Comparison of ENCODE assay signal across 1 cellular context in the genomic region with DNA sequence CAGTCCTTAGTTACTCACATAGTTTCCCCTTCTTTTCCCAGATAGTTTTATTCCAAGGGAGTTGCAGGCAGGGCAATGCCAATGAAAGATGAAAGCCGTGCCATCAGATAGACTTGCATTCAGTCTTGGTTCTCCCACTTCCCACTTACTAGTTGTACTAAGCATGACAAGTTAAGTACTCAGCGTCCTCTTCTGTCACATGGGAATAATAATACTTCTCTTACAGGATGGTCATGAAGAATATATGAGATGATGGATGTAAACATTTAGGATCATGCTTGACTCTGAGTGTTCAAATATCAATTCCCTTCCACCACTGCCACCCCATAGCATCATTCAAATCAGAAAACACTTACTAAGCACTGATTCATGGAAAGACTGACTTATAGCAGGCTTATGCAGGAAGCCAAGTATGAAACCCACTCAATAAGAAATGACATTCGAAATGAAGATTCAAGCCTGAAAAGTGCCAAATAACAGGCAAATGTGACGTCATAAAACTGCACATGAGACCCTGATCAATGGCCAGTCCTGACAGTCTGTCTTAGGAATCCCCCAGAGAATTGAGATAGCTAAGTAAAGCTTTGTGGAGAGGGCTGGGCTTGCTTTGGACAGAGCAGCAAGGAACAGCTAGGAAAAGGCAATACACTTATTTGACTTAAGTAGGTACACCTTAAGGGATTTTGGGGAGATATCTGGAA.
TF ChIP-seq lines count a peak whose summit lies in the region.

No MANE protein-coding gene starts in this region.

TF ChIP-seq in A549, 52 proteins besides CTCF, POLR2A, EP300 and RAD21 (continued from another document):
- TF ChIP-seq, protein P1, sequence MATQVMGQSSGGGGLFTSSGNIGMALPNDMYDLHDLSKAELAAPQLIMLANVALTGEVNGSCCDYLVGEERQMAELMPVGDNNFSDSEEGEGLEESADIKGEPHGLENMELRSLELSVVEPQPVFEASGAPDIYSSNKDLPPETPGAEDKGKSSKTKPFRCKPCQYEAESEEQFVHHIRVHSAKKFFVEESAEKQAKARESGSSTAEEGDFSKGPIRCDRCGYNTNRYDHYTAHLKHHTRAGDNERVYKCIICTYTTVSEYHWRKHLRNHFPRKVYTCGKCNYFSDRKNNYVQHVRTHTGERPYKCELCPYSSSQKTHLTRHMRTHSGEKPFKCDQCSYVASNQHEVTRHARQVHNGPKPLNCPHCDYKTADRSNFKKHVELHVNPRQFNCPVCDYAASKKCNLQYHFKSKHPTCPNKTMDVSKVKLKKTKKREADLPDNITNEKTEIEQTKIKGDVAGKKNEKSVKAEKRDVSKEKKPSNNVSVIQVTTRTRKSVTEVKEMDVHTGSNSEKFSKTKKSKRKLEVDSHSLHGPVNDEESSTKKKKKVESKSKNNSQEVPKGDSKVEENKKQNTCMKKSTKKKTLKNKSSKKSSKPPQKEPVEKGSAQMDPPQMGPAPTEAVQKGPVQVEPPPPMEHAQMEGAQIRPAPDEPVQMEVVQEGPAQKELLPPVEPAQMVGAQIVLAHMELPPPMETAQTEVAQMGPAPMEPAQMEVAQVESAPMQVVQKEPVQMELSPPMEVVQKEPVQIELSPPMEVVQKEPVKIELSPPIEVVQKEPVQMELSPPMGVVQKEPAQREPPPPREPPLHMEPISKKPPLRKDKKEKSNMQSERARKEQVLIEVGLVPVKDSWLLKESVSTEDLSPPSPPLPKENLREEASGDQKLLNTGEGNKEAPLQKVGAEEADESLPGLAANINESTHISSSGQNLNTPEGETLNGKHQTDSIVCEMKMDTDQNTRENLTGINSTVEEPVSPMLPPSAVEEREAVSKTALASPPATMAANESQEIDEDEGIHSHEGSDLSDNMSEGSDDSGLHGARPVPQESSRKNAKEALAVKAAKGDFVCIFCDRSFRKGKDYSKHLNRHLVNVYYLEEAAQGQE (IDR thresholded peaks at IDR 0.05) = no peak
- TF ChIP-seq RARB (CRISPR knock-in tag; IDR thresholded peaks at IDR 0.05) (no peak), HOXB13 (CRISPR knock-in tag; IDR thresholded peaks at IDR 0.05; ENCODE audit: low read depth) (no peak), MAZ (IDR thresholded peaks at IDR 0.05; ENCODE audit: borderline replicate concordance, low read depth, low read length) (no peak), RFX5 (IDR thresholded peaks at IDR 0.05) (no peak), ZC3H11A (IDR thresholded peaks at IDR 0.05) (no peak), NPAS2 (CRISPR knock-in tag; IDR thresholded peaks at IDR 0.05; ENCODE audit: borderline replicate concordance) (no peak), POLR2AphosphoS2 (conservative IDR thresholded peaks at IDR 0.05; ENCODE audit: low read length) (no peak), FOXS1 (CRISPR knock-in tag; IDR thresholded peaks at IDR 0.05) (no peak), RNF2 (IDR thresholded peaks at IDR 0.05; ENCODE audit: borderline replicate concordance, low read depth) (no peak), HEYL (CRISPR knock-in tag; IDR thresholded peaks at IDR 0.05) (no peak), HOXB5 (CRISPR knock-in tag; IDR thresholded peaks at IDR 0.05) (no peak), HDAC2 (IDR thresholded peaks at IDR 0.05) (no peak)
- TF ChIP-seq, protein P2, sequence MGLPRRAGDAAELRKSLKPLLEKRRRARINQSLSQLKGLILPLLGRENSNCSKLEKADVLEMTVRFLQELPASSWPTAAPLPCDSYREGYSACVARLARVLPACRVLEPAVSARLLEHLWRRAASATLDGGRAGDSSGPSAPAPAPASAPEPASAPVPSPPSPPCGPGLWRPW (IDR thresholded peaks at IDR 0.05) = no peak
- TF ChIP-seq, protein P3, sequence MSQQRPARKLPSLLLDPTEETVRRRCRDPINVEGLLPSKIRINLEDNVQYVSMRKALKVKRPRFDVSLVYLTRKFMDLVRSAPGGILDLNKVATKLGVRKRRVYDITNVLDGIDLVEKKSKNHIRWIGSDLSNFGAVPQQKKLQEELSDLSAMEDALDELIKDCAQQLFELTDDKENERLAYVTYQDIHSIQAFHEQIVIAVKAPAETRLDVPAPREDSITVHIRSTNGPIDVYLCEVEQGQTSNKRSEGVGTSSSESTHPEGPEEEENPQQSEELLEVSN (IDR thresholded peaks at IDR 0.05; ENCODE audit: borderline replicate concordance, low read depth) = no peak
- TF ChIP-seq, protein P4, sequence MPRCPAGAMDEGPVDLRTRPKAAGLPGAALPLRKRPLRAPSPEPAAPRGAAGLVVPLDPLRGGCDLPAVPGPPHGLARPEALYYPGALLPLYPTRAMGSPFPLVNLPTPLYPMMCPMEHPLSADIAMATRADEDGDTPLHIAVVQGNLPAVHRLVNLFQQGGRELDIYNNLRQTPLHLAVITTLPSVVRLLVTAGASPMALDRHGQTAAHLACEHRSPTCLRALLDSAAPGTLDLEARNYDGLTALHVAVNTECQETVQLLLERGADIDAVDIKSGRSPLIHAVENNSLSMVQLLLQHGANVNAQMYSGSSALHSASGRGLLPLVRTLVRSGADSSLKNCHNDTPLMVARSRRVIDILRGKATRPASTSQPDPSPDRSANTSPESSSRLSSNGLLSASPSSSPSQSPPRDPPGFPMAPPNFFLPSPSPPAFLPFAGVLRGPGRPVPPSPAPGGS (IDR thresholded peaks at IDR 0.05) = no peak
